ENCODE assay signal across 17 cellular contexts in genomic region chrX:48480583-48480982, GRCh38. TPM values are rescaled to one million over a fixed set of nuclear protein-coding genes. Genes with fewer than 3 reads are reported as not detected.
DNase-seq lines count a peak whose midpoint lies in the region; ATAC-seq and TF ChIP-seq lines count a peak whose summit lies in the region.
"Had no signal": no experiment of that assay in that cellular context is flagged by ENCODE, and none has a peak within 500 bp of the region (broad histone marks: within the 10 kb centered on the region; RNA-seq: fewer than 3 reads in every experiment).

No MANE protein-coding gene starts in this region.

- TF ChIP-seq EP300 in upper lobe of left lung (IDR thresholded peaks at IDR 0.05), result no peak

- TF ChIP-seq POLR2A in upper lobe of left lung (IDR thresholded peaks at IDR 0.05), result no peak

- H3K9me3 ChIP-seq in upper lobe of left lung, result no peaks in the 10 kb centered on the region

- H3K4me3 Mint-ChIP-seq in activated CD4-positive, alpha-beta memory T cell treated with anti-CD3 and anti-CD28 coated beads for 36 hours, result no peak overlapping the region
- H3K4me3 Mint-ChIP-seq in activated CD4-positive, alpha-beta memory T cell treated with anti-CD3 and anti-CD28 coated beads, Interleukin-2, amount 10 ng/mL, durations not matched to agents 7 days and 5 days, result no peak overlapping the region
- H3K4me3 Mint-ChIP-seq in Calu3 (ENCODE audit: low read depth, unreplicated experiment), result no peak overlapping the region
- H3K4me3 Mint-ChIP-seq in activated naive CD8-positive, alpha-beta T cell treated with anti-CD3 and anti-CD28 coated beads for 36 hours, result no peak overlapping the region
- H3K4me3 Mint-ChIP-seq: CD8-positive, alpha-beta memory T cell had no signal

- H3K27ac Mint-ChIP-seq in activated CD4-positive, alpha-beta memory T cell treated with anti-CD3 and anti-CD28 coated beads for 36 hours, result peak overlapping the region; percentile 70
- no peak overlapping the region for H3K27ac Mint-ChIP-seq in activated CD4-positive, alpha-beta memory T cell treated with anti-CD3 and anti-CD28 coated beads, Interleukin-2, amount 10 ng/mL, durations not matched to agents 7 days and 5 days
- peak overlapping the region; percentile 62 for H3K27ac Mint-ChIP-seq in Calu3 (ENCODE audit: unreplicated experiment)
- H3K27ac Mint-ChIP-seq in activated naive CD8-positive, alpha-beta T cell treated with anti-CD3 and anti-CD28 coated beads for 36 hours, result peak overlapping the region; percentile 54

- intact Hi-C loops in activated CD4-positive, alpha-beta memory T cell treated with anti-CD3 and anti-CD28 coated beads for 36 hours (cut with micrococcal nuclease), result no loop called here
- intact Hi-C loops in Calu3 (cut with micrococcal nuclease; ENCODE audit: unreplicated experiment) (no loop called here), head of caudate nucleus (cut with DNase I) (no loop called here)

- 92 to 93% methylated on average over 3 of the region's 3 CpGs for WGBS in upper lobe of left lung, 2 donors

- peaks cover 29% of the 10 kb centered on the region for H3K4me1 Mint-ChIP-seq in activated CD4-positive, alpha-beta memory T cell treated with anti-CD3 and anti-CD28 coated beads for 36 hours (ENCODE audit: low read depth)
- H3K4me1 Mint-ChIP-seq in activated CD4-positive, alpha-beta memory T cell treated with anti-CD3 and anti-CD28 coated beads, Interleukin-2, amount 10 ng/mL, durations not matched to agents 7 days and 5 days, result peaks cover 25% of the 10 kb centered on the region
- peaks cover 32% of the 10 kb centered on the region for H3K4me1 Mint-ChIP-seq in Calu3 (ENCODE audit: low read depth, unreplicated experiment)
- peaks cover 17% of the 10 kb centered on the region for H3K4me1 Mint-ChIP-seq in activated naive CD8-positive, alpha-beta T cell treated with anti-CD3 and anti-CD28 coated beads for 36 hours

- H3K27me3 ChIP-seq in upper lobe of left lung, result no peaks in the 10 kb centered on the region

- H3K4me3 ChIP-seq in upper lobe of left lung, result no peak overlapping the region
- H3K4me3 ChIP-seq: GM12878 had no signal

- peaks cover 0 to 42% (median 14%) of the 10 kb centered on the region in 4 donors for H3K36me3 ChIP-seq in upper lobe of left lung

- POLR2A ChIA-PET in activated CD4-positive, alpha-beta memory T cell treated with anti-CD3 and anti-CD28 coated beads for 36 hours (lab: Charles Lee), result no interaction called here
- POLR2A ChIA-PET in activated CD4-positive, alpha-beta memory T cell treated with anti-CD3 and anti-CD28 coated beads, Interleukin-2, amount 10 ng/mL, durations not matched to agents 7 days and 5 days (lab: Charles Lee), result no interaction called here

- no peaks in the 10 kb centered on the region for H3K27me3 Mint-ChIP-seq in activated CD4-positive, alpha-beta memory T cell treated with anti-CD3 and anti-CD28 coated beads for 36 hours
- H3K27me3 Mint-ChIP-seq in activated CD4-positive, alpha-beta memory T cell treated with anti-CD3 and anti-CD28 coated beads, Interleukin-2, amount 10 ng/mL, durations not matched to agents 7 days and 5 days, result no peaks in the 10 kb centered on the region
- no peaks in the 10 kb centered on the region for H3K27me3 Mint-ChIP-seq in Calu3 (ENCODE audit: unreplicated experiment)
- no peaks in the 10 kb centered on the region for H3K27me3 Mint-ChIP-seq in activated naive CD8-positive, alpha-beta T cell treated with anti-CD3 and anti-CD28 coated beads for 36 hours

- H3K9me3 Mint-ChIP-seq in activated CD4-positive, alpha-beta memory T cell treated with anti-CD3 and anti-CD28 coated beads for 36 hours, result no peaks in the 10 kb centered on the region
- no peaks in the 10 kb centered on the region for H3K9me3 Mint-ChIP-seq in activated CD4-positive, alpha-beta memory T cell treated with anti-CD3 and anti-CD28 coated beads, Interleukin-2, amount 10 ng/mL, durations not matched to agents 7 days and 5 days
- H3K9me3 Mint-ChIP-seq in Calu3 (ENCODE audit: low read depth, unreplicated experiment), result no peaks in the 10 kb centered on the region
- H3K9me3 Mint-ChIP-seq in activated naive CD8-positive, alpha-beta T cell treated with anti-CD3 and anti-CD28 coated beads for 36 hours, result no peaks in the 10 kb centered on the region
- H3K9me3 Mint-ChIP-seq: CD8-positive, alpha-beta memory T cell had no signal

- H3K36me3 Mint-ChIP-seq in activated CD4-positive, alpha-beta memory T cell treated with anti-CD3 and anti-CD28 coated beads for 36 hours, result peaks cover 26% of the 10 kb centered on the region
- H3K36me3 Mint-ChIP-seq in activated CD4-positive, alpha-beta memory T cell treated with anti-CD3 and anti-CD28 coated beads, Interleukin-2, amount 10 ng/mL, durations not matched to agents 7 days and 5 days (ENCODE audit: low read depth), result peaks cover 50% of the 10 kb centered on the region
- peaks cover 61% of the 10 kb centered on the region for H3K36me3 Mint-ChIP-seq in Calu3 (ENCODE audit: insufficient read depth, unreplicated experiment)
- peaks cover 27% of the 10 kb centered on the region for H3K36me3 Mint-ChIP-seq in activated naive CD8-positive, alpha-beta T cell treated with anti-CD3 and anti-CD28 coated beads for 36 hours

- CTCF ChIA-PET in activated CD4-positive, alpha-beta memory T cell treated with anti-CD3 and anti-CD28 coated beads for 36 hours (lab: Charles Lee), result no interaction called here
- CTCF ChIA-PET in activated CD4-positive, alpha-beta memory T cell treated with anti-CD3 and anti-CD28 coated beads, Interleukin-2, amount 10 ng/mL, durations not matched to agents 7 days and 5 days (lab: Charles Lee), result no interaction called here
- CTCF ChIA-PET in Calu3 (lab: Charles Lee), result no interaction called here

- ATAC-seq in upper lobe of left lung (ENCODE audit: low FRiP score in 2 of 2), result no peak
- ATAC-seq: GM12878, Panc1 had no signal

- no TSS peak for BruUV-seq in Calu3 (replicated peaks; lab: Mats Ljungman, UMichigan)

- peaks cover 0 to 7% (median 0%) of the 10 kb centered on the region in 4 donors for H3K4me1 ChIP-seq in upper lobe of left lung

- no peak overlapping the region for H3K27ac ChIP-seq in upper lobe of left lung

- DNase-seq in activated CD4-positive, alpha-beta memory T cell treated with anti-CD3 and anti-CD28 coated beads for 36 hours, result peak; percentile 18
- DNase-seq in activated CD4-positive, alpha-beta memory T cell treated with anti-CD3 and anti-CD28 coated beads, Interleukin-2, amount 10 ng/mL, durations not matched to agents 7 days and 5 days, result no peak
- DNase-seq in Calu3 (no peak), head of caudate nucleus (peak in 28 of 42 donors; percentile 7 to 74 (median 31)), upper lobe of left lung (no peak), occipital lobe (lab: John Stamatoyannopoulos, UW) (no peak), NCI-H1930 (lab: John Stamatoyannopoulos, UW) (no peak)
- DNase-seq in activated naive CD8-positive, alpha-beta T cell treated with anti-CD3 and anti-CD28 coated beads for 36 hours, result no peak
- DNase-seq: CD8-positive, alpha-beta memory T cell; GDM1; HCEC 1CT; NCI-H1105 treated with DMSO at 0.1 percent for 48 hours; NCI-H1694 treated with DMSO at 0.1 percent for 48 hours; NCI-H226; NCI-H524 treated with DMSO at 0.1 percent for 48 hours had no signal

- TF ChIP-seq CTCF in Calu3 (IDR thresholded peaks at IDR 0.05; ENCODE audit: unreplicated experiment) (no peak), upper lobe of left lung (IDR thresholded peaks at IDR 0.05) (no peak)

RNA-seq across cellular contexts. Expression of gene FTSJ1, which starts 4.6 kb away (rescaled TPM):
- 10 to 100 TPM; 62.8 to 73.9 TPM for total RNA-seq in activated CD4-positive, alpha-beta memory T cell treated with anti-CD3 and anti-CD28 coated beads for 36 hours
- total RNA-seq in activated CD4-positive, alpha-beta memory T cell treated with anti-CD3 and anti-CD28 coated beads, Interleukin-2, amount 10 ng/mL, durations not matched to agents 7 days and 5 days, result 10 to 100 TPM; 57.6 to 60.1 TPM
- total RNA-seq in Calu3 (2022) (64.9 and 75.2 TPM in 2 replicates), upper lobe of left lung (10 to 100 TPM; 25.2 to 49.1 (median 42.8) TPM), occipital lobe (36.3 TPM)
- 10 to 100 TPM; 98.7 to 98.8 TPM for total RNA-seq in activated naive CD8-positive, alpha-beta T cell treated with anti-CD3 and anti-CD28 coated beads for 36 hours

RNA-seq across cellular contexts. Expression of gene SLC38A5, which starts 10.5 kb away (rescaled TPM):
- total RNA-seq in activated CD4-positive, alpha-beta memory T cell treated with anti-CD3 and anti-CD28 coated beads for 36 hours, result 10 to 100 TPM; 70.7 to 73.0 TPM
- total RNA-seq in activated CD4-positive, alpha-beta memory T cell treated with anti-CD3 and anti-CD28 coated beads, Interleukin-2, amount 10 ng/mL, durations not matched to agents 7 days and 5 days, result 10 to 100 TPM; 76.4 to 82.4 TPM
- total RNA-seq in Calu3 (2022) (0.33 and 0.54 TPM in 2 replicates), upper lobe of left lung (10 to 100 TPM; 10.2 to 32.4 (median 17.9) TPM), occipital lobe (26.5 TPM)
- total RNA-seq in activated naive CD8-positive, alpha-beta T cell treated with anti-CD3 and anti-CD28 coated beads for 36 hours, result 100 to 1,000 TPM; 146 to 156 TPM

RNA-seq across cellular contexts. Expression of gene PORCN, which starts 28.2 kb away (rescaled TPM):
- 1 to 10 TPM; 7.1 to 7.7 TPM for total RNA-seq in activated CD4-positive, alpha-beta memory T cell treated with anti-CD3 and anti-CD28 coated beads for 36 hours
- total RNA-seq in activated CD4-positive, alpha-beta memory T cell treated with anti-CD3 and anti-CD28 coated beads, Interleukin-2, amount 10 ng/mL, durations not matched to agents 7 days and 5 days, result 10 to 100 TPM; 26.1 to 29.2 TPM
- total RNA-seq in Calu3 (2022) (15.6 and 19.3 TPM in 2 replicates), upper lobe of left lung (10 to 100 TPM in 5 of 6 donors, 1 to 10 TPM in 1; 10.0 to 53.4 (median 14.3) TPM), occipital lobe (5.5 TPM)
- 10 to 100 TPM; 11.0 to 11.9 TPM for total RNA-seq in activated naive CD8-positive, alpha-beta T cell treated with anti-CD3 and anti-CD28 coated beads for 36 hours

RNA-seq across cellular contexts. Expression of gene EBP, which starts 41.0 kb away (rescaled TPM):
- 100 to 1,000 TPM; 149 to 150 TPM for total RNA-seq in activated CD4-positive, alpha-beta memory T cell treated with anti-CD3 and anti-CD28 coated beads for 36 hours
- total RNA-seq in activated CD4-positive, alpha-beta memory T cell treated with anti-CD3 and anti-CD28 coated beads, Interleukin-2, amount 10 ng/mL, durations not matched to agents 7 days and 5 days, result 100 to 1,000 TPM; 446 to 461 TPM
- total RNA-seq in Calu3 (2022), result 159 and 186 TPM in 2 replicates
- 100 to 1,000 TPM; 165 to 169 TPM for total RNA-seq in activated naive CD8-positive, alpha-beta T cell treated with anti-CD3 and anti-CD28 coated beads for 36 hours
- 100 to 1,000 TPM in 2 of 6 donors, 10 to 100 TPM in 4; 21.0 to 101 (median 74.9) TPM for total RNA-seq in upper lobe of left lung
- total RNA-seq in occipital lobe, result 43.5 TPM

RNA-seq across cellular contexts. Expression of gene TBC1D25, which starts 58.9 kb away (rescaled TPM):
- total RNA-seq in activated CD4-positive, alpha-beta memory T cell treated with anti-CD3 and anti-CD28 coated beads for 36 hours, result 10 to 100 TPM; 13.5 to 16.2 TPM
- total RNA-seq in activated CD4-positive, alpha-beta memory T cell treated with anti-CD3 and anti-CD28 coated beads, Interleukin-2, amount 10 ng/mL, durations not matched to agents 7 days and 5 days, result 10 to 100 TPM; 21.7 to 22.3 TPM
- total RNA-seq in Calu3 (2022) (18.2 and 19.4 TPM in 2 replicates), upper lobe of left lung (10 to 100 TPM; 15.2 to 26.4 (median 18.8) TPM), occipital lobe (6.2 TPM)
- total RNA-seq in activated naive CD8-positive, alpha-beta T cell treated with anti-CD3 and anti-CD28 coated beads for 36 hours, result 10 to 100 TPM; 12.1 to 12.9 TPM

Comparison
In these comparisons a context has a peak if more than half of its experiments do, and no peak if none do; other contexts are left out.
1. DNase-seq: peak in activated CD4-positive, alpha-beta memory T cell treated with anti-CD3 and anti-CD28 coated beads for 36 hours (single experiment) and head of caudate nucleus (28 of 42); none in activated CD4-positive, alpha-beta memory T cell treated with anti-CD3 and anti-CD28 coated beads, Interleukin-2, amount 10 ng/mL, durations not matched to agents 7 days and 5 days (single experiment), Calu3 (single experiment), activated naive CD8-positive, alpha-beta T cell treated with anti-CD3 and anti-CD28 coated beads for 36 hours (single experiment), upper lobe of left lung (0 of 2), occipital lobe (single experiment) and NCI-H1930 (0 of 2).